ENCODE assay signal across 8 cellular contexts in genomic region chr2:168849610-168850009, GRCh38. TPM values are rescaled to one million over a fixed set of nuclear protein-coding genes. Genes with fewer than 3 reads are reported as not detected.
DNase-seq lines count a peak whose midpoint lies in the region; ATAC-seq and TF ChIP-seq lines count a peak whose summit lies in the region.

No MANE protein-coding gene starts in this region.

- no peak overlapping the region for H4K8ac ChIP-seq in mesenchymal stem cell (ENCODE audit: low read length)

- TF ChIP-seq CTCF in body of pancreas (IDR thresholded peaks at IDR 0.05) = peak; percentile 19 to 67 (median 60)
- TF ChIP-seq CTCF in GM20000 (IDR thresholded peaks at IDR 0.05; ENCODE audit: extremely low read depth, missing control alignments) = no peak

- no peak overlapping the region for H2BK12ac ChIP-seq in mesenchymal stem cell (ENCODE audit: low read length in 2 of 2)

- H2BK5ac ChIP-seq in mesenchymal stem cell (ENCODE audit: low read depth, low read length, poor library complexity, severe bottlenecking) = no peak overlapping the region

- peaks cover 0 to 3% of the 10 kb centered on the region in 2 donors for H3K36me3 ChIP-seq in body of pancreas (replicated peaks in 1 of 2; ENCODE audit: insufficient read depth in 1 of 2, low read depth in 2 of 2)
- no peaks in the 10 kb centered on the region for H3K36me3 ChIP-seq in mesenchymal stem cell (ENCODE audit: control insufficient read depth in 1 of 2, insufficient read depth in 2 of 2, low read depth in 1 of 2, low read length in 2 of 2)

- H3K14ac ChIP-seq in mesenchymal stem cell (ENCODE audit: low read length in 2 of 2) = no peak overlapping the region

- DNase-seq in GM03348 (ENCODE audit: low spot score) = peak; percentile 16
- peak; percentile 45 for DNase-seq in HuH-7.5 (ENCODE audit: low spot score)
- DNase-seq in body of pancreas = peak; percentile 73 to 81 (median 79)
- peak; percentile 49 for DNase-seq in mesenchymal stem cell
- no peak for DNase-seq in activated CD4-positive, alpha-beta T cell treated with anti-CD3 and anti-CD28 coated beads, Interleukin-2, amount 10 ng/mL, durations not matched to agents 24 days and 14 days
- DNase-seq in GM20000 (ENCODE audit: low spot score) = no peak

- WGBS in body of pancreas, 2 donors = 42 to 44% methylated on average over 2 of the region's 2 CpGs
- WGBS in mesenchymal stem cell = 92% methylated on average over 2 of the region's 2 CpGs

- intact Hi-C loops in body of pancreas (cut with DNase I) = no loop called here
- intact Hi-C loops in activated CD4-positive, alpha-beta T cell treated with anti-CD3 and anti-CD28 coated beads, Interleukin-2, amount 10 ng/mL, durations not matched to agents 24 days and 14 days (cut with micrococcal nuclease) = no loop called here

- peaks cover 16% of the 10 kb centered on the region for H3K4me1 ChIP-seq in body of pancreas
- peaks cover 2% of the 10 kb centered on the region for H3K4me1 ChIP-seq in mesenchymal stem cell (ENCODE audit: control insufficient read depth, insufficient read depth, low read depth, low read length)

- peaks cover 1% of the 10 kb centered on the region for H3K79me1 ChIP-seq in mesenchymal stem cell (replicated peaks; ENCODE audit: low read length, poor library complexity, severe bottlenecking)

- no peaks in the 10 kb centered on the region for H3K27me3 Mint-ChIP-seq in activated CD4-positive, alpha-beta T cell treated with anti-CD3 and anti-CD28 coated beads, Interleukin-2, amount 10 ng/mL, durations not matched to agents 24 days and 14 days

- H2AK5ac ChIP-seq in mesenchymal stem cell (ENCODE audit: low read length, severe bottlenecking) = no peak overlapping the region

- no peak overlapping the region for H3K18ac ChIP-seq in mesenchymal stem cell (ENCODE audit: low read depth in 1 of 2, low read length in 2 of 2)

- H3K27me3 ChIP-seq in body of pancreas (no peaks in the 10 kb centered on the region), mesenchymal stem cell (ENCODE audit: control insufficient read depth in 1 of 2, insufficient read depth in 1 of 2, low read length in 2 of 2) (no peaks in the 10 kb centered on the region)

- no peak overlapping the region for H3K27ac Mint-ChIP-seq in activated CD4-positive, alpha-beta T cell treated with anti-CD3 and anti-CD28 coated beads, Interleukin-2, amount 10 ng/mL, durations not matched to agents 24 days and 14 days

- H3K27ac ChIP-seq in body of pancreas = peak overlapping the region in 1 of 4 donors; percentile 16
- no peak overlapping the region for H3K27ac ChIP-seq in mesenchymal stem cell (ENCODE audit: low read length, poor library complexity, severe bottlenecking)

- no peak for TF ChIP-seq POLR2A in body of pancreas (IDR thresholded peaks at IDR 0.05)

- H2AFZ ChIP-seq in mesenchymal stem cell (ENCODE audit: low read depth, low read length) = no peak overlapping the region

- no peak overlapping the region for H2BK120ac ChIP-seq in mesenchymal stem cell (ENCODE audit: low read depth, low read length)

- H3K4me3 ChIP-seq in body of pancreas (no peak overlapping the region), mesenchymal stem cell (ENCODE audit: insufficient read depth in 1 of 2, low read depth in 1 of 2, low read length in 2 of 2) (no peak overlapping the region)

- no peak overlapping the region for H3K4me3 Mint-ChIP-seq in activated CD4-positive, alpha-beta T cell treated with anti-CD3 and anti-CD28 coated beads, Interleukin-2, amount 10 ng/mL, durations not matched to agents 24 days and 14 days

- H3K9me3 Mint-ChIP-seq in activated CD4-positive, alpha-beta T cell treated with anti-CD3 and anti-CD28 coated beads, Interleukin-2, amount 10 ng/mL, durations not matched to agents 24 days and 14 days = peaks cover 4% of the 10 kb centered on the region

- no peak overlapping the region for H4K91ac ChIP-seq in mesenchymal stem cell (ENCODE audit: low read length)

- no peak overlapping the region for H3K4ac ChIP-seq in mesenchymal stem cell (ENCODE audit: low read depth in 1 of 2, low read length in 2 of 2)

- H3K4me2 ChIP-seq in mesenchymal stem cell (ENCODE audit: low read length, poor library complexity, severe bottlenecking) = no peak overlapping the region

- ATAC-seq in body of pancreas = peak; percentile 95
- no peak for ATAC-seq in HG03342 (IDR thresholded peaks at IDR 0.05; ENCODE audit: unreplicated experiment)
- ATAC-seq in GM18502 (IDR thresholded peaks at IDR 0.05; ENCODE audit: poor library complexity, unreplicated experiment) = no peak

- H3K9ac ChIP-seq in mesenchymal stem cell (ENCODE audit: low read length) = no peak overlapping the region

- H3K9me3 ChIP-seq in body of pancreas (no peaks in the 10 kb centered on the region), mesenchymal stem cell (ENCODE audit: control insufficient read depth, low read length) (no peaks in the 10 kb centered on the region)

- no peak overlapping the region for H2BK15ac ChIP-seq in mesenchymal stem cell (ENCODE audit: low read depth, poor library complexity, severe bottlenecking)

- H3K4me1 Mint-ChIP-seq in activated CD4-positive, alpha-beta T cell treated with anti-CD3 and anti-CD28 coated beads, Interleukin-2, amount 10 ng/mL, durations not matched to agents 24 days and 14 days = no peaks in the 10 kb centered on the region

- H3K23ac ChIP-seq in mesenchymal stem cell (ENCODE audit: low read length in 2 of 2) = no peak overlapping the region

- peaks cover 20% of the 10 kb centered on the region for H3K36me3 Mint-ChIP-seq in activated CD4-positive, alpha-beta T cell treated with anti-CD3 and anti-CD28 coated beads, Interleukin-2, amount 10 ng/mL, durations not matched to agents 24 days and 14 days (ENCODE audit: low read depth)

RNA-seq across cellular contexts. Expression of gene SPC25, which starts 40.6 kb away (rescaled TPM):
- not detected for total RNA-seq in body of pancreas
- 3.3 TPM for polyA plus RNA-seq in mesenchymal stem cell (2013, experiment 1 of 2)
- polyA plus RNA-seq in mesenchymal stem cell (2013, experiment 2 of 2) = 3.7 TPM
- 22.5 and 22.8 TPM in 2 replicates for total RNA-seq in activated CD4-positive, alpha-beta T cell treated with anti-CD3 and anti-CD28 coated beads, Interleukin-2, amount 10 ng/mL, durations not matched to agents 24 days and 14 days

RNA-seq across cellular contexts. Expression of gene NOSTRIN, which starts 47.2 kb away (rescaled TPM):
- 10 to 100 TPM; 34.8 to 64.3 TPM for total RNA-seq in body of pancreas
- polyA plus RNA-seq in mesenchymal stem cell (2013, experiment 1 of 2) = 2.6 TPM
- polyA plus RNA-seq in mesenchymal stem cell (2013, experiment 2 of 2) = 2.1 TPM
- not detected in 2 replicates for total RNA-seq in activated CD4-positive, alpha-beta T cell treated with anti-CD3 and anti-CD28 coated beads, Interleukin-2, amount 10 ng/mL, durations not matched to agents 24 days and 14 days

RNA-seq across cellular contexts. Expression of gene G6PC2, which starts 51.5 kb away (rescaled TPM):
- total RNA-seq in body of pancreas = 10 to 100 TPM; 21.3 to 35.3 TPM
- not detected for polyA plus RNA-seq in mesenchymal stem cell (2013, experiment 1 of 2)
- not detected for polyA plus RNA-seq in mesenchymal stem cell (2013, experiment 2 of 2)
- total RNA-seq in activated CD4-positive, alpha-beta T cell treated with anti-CD3 and anti-CD28 coated beads, Interleukin-2, amount 10 ng/mL, durations not matched to agents 24 days and 14 days = not detected in 2 replicates

Comparison
In these comparisons a context has a peak if more than half of its experiments do, and no peak if none do; other contexts are left out.
1. DNase-seq: peak in GM03348 (single experiment), HuH-7.5 (single experiment), body of pancreas (4 of 4) and mesenchymal stem cell (single experiment); none in activated CD4-positive, alpha-beta T cell treated with anti-CD3 and anti-CD28 coated beads, Interleukin-2, amount 10 ng/mL, durations not matched to agents 24 days and 14 days (single experiment) and GM20000 (single experiment).
2. RNA of gene SPC25, which starts 40.6 kb away (total RNA-seq): 22.5 to 22.8 TPM in activated CD4-positive, alpha-beta T cell treated with anti-CD3 and anti-CD28 coated beads, Interleukin-2, amount 10 ng/mL, durations not matched to agents 24 days and 14 days; not detected in body of pancreas; every median in the first group is over 10 times any median in the second.
3. RNA of gene NOSTRIN, which starts 47.2 kb away (total RNA-seq): 34.8 to 64.3 TPM in body of pancreas; not detected in activated CD4-positive, alpha-beta T cell treated with anti-CD3 and anti-CD28 coated beads, Interleukin-2, amount 10 ng/mL, durations not matched to agents 24 days and 14 days; every median in the first group is over 10 times any median in the second.
4. RNA of gene G6PC2, which starts 51.5 kb away (total RNA-seq): 21.3 to 35.3 TPM in body of pancreas; not detected in activated CD4-positive, alpha-beta T cell treated with anti-CD3 and anti-CD28 coated beads, Interleukin-2, amount 10 ng/mL, durations not matched to agents 24 days and 14 days; every median in the first group is over 10 times any median in the second.